ENCODE assay signal across 17 cellular contexts in the genomic region with DNA sequence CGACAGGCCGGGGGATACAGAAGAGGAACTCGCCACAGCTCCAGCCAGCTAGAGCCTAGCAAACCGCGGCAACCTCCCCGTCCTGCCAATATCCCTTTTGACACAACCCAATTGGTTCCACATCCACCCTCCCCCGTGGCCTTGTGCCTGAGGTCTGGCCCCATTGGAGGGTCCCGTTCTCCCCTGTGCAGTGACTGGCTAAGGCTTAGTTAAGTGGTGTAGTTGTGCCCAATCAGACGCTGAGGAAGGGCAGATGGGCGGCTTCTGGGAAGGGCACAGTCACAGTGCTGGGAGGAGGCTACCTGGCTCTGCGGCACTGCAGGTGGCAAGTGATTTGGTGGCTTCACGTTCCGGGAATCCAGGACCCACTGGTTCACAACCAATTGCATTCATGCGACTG.
DNase-seq lines count a peak whose midpoint lies in the region; ATAC-seq, FAIRE-seq and TF ChIP-seq lines count a peak whose summit lies in the region.
"Had no signal": no experiment of that assay in that cellular context is flagged by ENCODE, and none has a peak within 500 bp of the region (broad histone marks: within the 10 kb centered on the region; RNA-seq: fewer than 3 reads in every experiment).

No MANE protein-coding gene starts in this region.

- peak overlapping the region; percentile 20 to 49 for H3K27ac Mint-ChIP-seq in effector memory CD8-positive, alpha-beta T cell
- peak overlapping the region; percentile 88 for H3K27ac Mint-ChIP-seq in stimulated activated naive B cell treated with anti-CD40 and anti-IgM and Interleukin-4, amounts not matched to agents 10 μg/mL and 1 μg/mL and 100 μg/mL, for 72 hours
- H3K27ac Mint-ChIP-seq in activated CD4-positive, alpha-beta memory T cell treated with anti-CD3 and anti-CD28 coated beads for 36 hours: no peak overlapping the region

- FAIRE-seq in RCC 7860 (lab: Jason Lieb, UNC): no peak
- FAIRE-seq: A549, H54 had no signal

- no peaks in the 10 kb centered on the region for H3K36me3 ChIP-seq in left ventricle myocardium inferior
- H3K36me3 ChIP-seq: BE2C had no signal

- no peak for DNase-seq in left ventricle myocardium inferior
- no peak for DNase-seq in left ventricle myocardium superior
- DNase-seq in NCI-H524 treated with DMSO at 0.1 percent for 48 hours (lab: John Stamatoyannopoulos, UW): peak; percentile 3
- no peak for DNase-seq in effector memory CD8-positive, alpha-beta T cell
- no peak for DNase-seq in stimulated activated naive B cell treated with anti-CD40 and anti-IgM and Interleukin-4, amounts not matched to agents 10 μg/mL and 1 μg/mL and 100 μg/mL, for 72 hours
- no peak for DNase-seq in RCC 7860 (ENCODE audit: low spot score)
- DNase-seq in activated CD4-positive, alpha-beta memory T cell treated with anti-CD3 and anti-CD28 coated beads for 36 hours: no peak
- no peak for DNase-seq in nucleus accumbens (lab: John Stamatoyannopoulos, UW)
- DNase-seq: BE2C; Caco-2; CD8-positive, alpha-beta memory T cell; DND-41; GF-D8; GM23248 had no signal

- H3K4me1 Mint-ChIP-seq in effector memory CD8-positive, alpha-beta T cell (ENCODE audit: low read depth in 2 of 2): peaks cover 23 to 29% of the 10 kb centered on the region in 2 donors
- no peaks in the 10 kb centered on the region for H3K4me1 Mint-ChIP-seq in stimulated activated naive B cell treated with anti-CD40 and anti-IgM and Interleukin-4, amounts not matched to agents 10 μg/mL and 1 μg/mL and 100 μg/mL, for 72 hours
- no peaks in the 10 kb centered on the region for H3K4me1 Mint-ChIP-seq in activated CD4-positive, alpha-beta memory T cell treated with anti-CD3 and anti-CD28 coated beads for 36 hours (ENCODE audit: low read depth)

- POLR2A ChIA-PET in activated CD4-positive, alpha-beta memory T cell treated with anti-CD3 and anti-CD28 coated beads for 36 hours (lab: Charles Lee): no interaction called here

- peaks cover 44% of the 10 kb centered on the region for H3K4me1 ChIP-seq in left ventricle myocardium inferior
- H3K4me1 ChIP-seq: A549, BE2C, Caco-2 had no signal

- H3K4me3 ChIP-seq in left ventricle myocardium inferior: no peak overlapping the region
- H3K4me3 ChIP-seq: A549, GM23248 had no signal

- H3K36me3 Mint-ChIP-seq in effector memory CD8-positive, alpha-beta T cell (ENCODE audit: insufficient read depth): peaks cover 8% of the 10 kb centered on the region
- H3K36me3 Mint-ChIP-seq in stimulated activated naive B cell treated with anti-CD40 and anti-IgM and Interleukin-4, amounts not matched to agents 10 μg/mL and 1 μg/mL and 100 μg/mL, for 72 hours: peaks cover 2 to 27% of the 10 kb centered on the region in 2 donors
- H3K36me3 Mint-ChIP-seq in activated CD4-positive, alpha-beta memory T cell treated with anti-CD3 and anti-CD28 coated beads for 36 hours: no peaks in the 10 kb centered on the region

- no peak for TF ChIP-seq CTCF in left ventricle myocardium inferior (IDR thresholded peaks at IDR 0.05; ENCODE audit: borderline replicate concordance)

- H3K9me3 ChIP-seq in left ventricle myocardium inferior (replicated peaks): no peaks in the 10 kb centered on the region
- H3K9me3 ChIP-seq: A549, BE2C, Caco-2 had no signal

- no peak for ATAC-seq in left ventricle myocardium superior
- no peak for ATAC-seq in effector memory CD8-positive, alpha-beta T cell (replicated peaks)
- no peak for ATAC-seq in stimulated activated naive B cell treated with anti-CD40 and anti-IgM and Interleukin-4, amounts not matched to agents 10 μg/mL and 1 μg/mL and 100 μg/mL, for 72 hours (replicated peaks)
- ATAC-seq: A549 had no signal

- H3K4me3 Mint-ChIP-seq in effector memory CD8-positive, alpha-beta T cell: no peak overlapping the region
- H3K4me3 Mint-ChIP-seq in stimulated activated naive B cell treated with anti-CD40 and anti-IgM and Interleukin-4, amounts not matched to agents 10 μg/mL and 1 μg/mL and 100 μg/mL, for 72 hours: no peak overlapping the region
- no peak overlapping the region for H3K4me3 Mint-ChIP-seq in activated CD4-positive, alpha-beta memory T cell treated with anti-CD3 and anti-CD28 coated beads for 36 hours
- H3K4me3 Mint-ChIP-seq: CD8-positive, alpha-beta memory T cell had no signal

- no peaks in the 10 kb centered on the region for H3K27me3 ChIP-seq in left ventricle myocardium inferior (ENCODE audit: low read depth)
- H3K27me3 ChIP-seq: BE2C had no signal

- H3K27me3 Mint-ChIP-seq in effector memory CD8-positive, alpha-beta T cell: no peaks in the 10 kb centered on the region
- no peaks in the 10 kb centered on the region for H3K27me3 Mint-ChIP-seq in stimulated activated naive B cell treated with anti-CD40 and anti-IgM and Interleukin-4, amounts not matched to agents 10 μg/mL and 1 μg/mL and 100 μg/mL, for 72 hours
- no peaks in the 10 kb centered on the region for H3K27me3 Mint-ChIP-seq in activated CD4-positive, alpha-beta memory T cell treated with anti-CD3 and anti-CD28 coated beads for 36 hours

- no peaks in the 10 kb centered on the region for H3K9me3 Mint-ChIP-seq in effector memory CD8-positive, alpha-beta T cell
- H3K9me3 Mint-ChIP-seq in stimulated activated naive B cell treated with anti-CD40 and anti-IgM and Interleukin-4, amounts not matched to agents 10 μg/mL and 1 μg/mL and 100 μg/mL, for 72 hours: no peaks in the 10 kb centered on the region
- H3K9me3 Mint-ChIP-seq in activated CD4-positive, alpha-beta memory T cell treated with anti-CD3 and anti-CD28 coated beads for 36 hours: no peaks in the 10 kb centered on the region

- CTCF ChIA-PET in activated CD4-positive, alpha-beta memory T cell treated with anti-CD3 and anti-CD28 coated beads for 36 hours (lab: Charles Lee): no interaction called here

- peak overlapping the region; percentile 74 for H3K27ac ChIP-seq in left ventricle myocardium inferior (replicated peaks)
- H3K27ac ChIP-seq: A549, C4-2B, GM23248 had no signal

- intact Hi-C loops in left ventricle myocardium inferior (cut with micrococcal nuclease) (no loop called here), left ventricle myocardium superior (cut with micrococcal nuclease) (no loop called here)
- intact Hi-C loops in activated CD4-positive, alpha-beta memory T cell treated with anti-CD3 and anti-CD28 coated beads for 36 hours (cut with micrococcal nuclease): no loop called here
